In the genomic region with DNA sequence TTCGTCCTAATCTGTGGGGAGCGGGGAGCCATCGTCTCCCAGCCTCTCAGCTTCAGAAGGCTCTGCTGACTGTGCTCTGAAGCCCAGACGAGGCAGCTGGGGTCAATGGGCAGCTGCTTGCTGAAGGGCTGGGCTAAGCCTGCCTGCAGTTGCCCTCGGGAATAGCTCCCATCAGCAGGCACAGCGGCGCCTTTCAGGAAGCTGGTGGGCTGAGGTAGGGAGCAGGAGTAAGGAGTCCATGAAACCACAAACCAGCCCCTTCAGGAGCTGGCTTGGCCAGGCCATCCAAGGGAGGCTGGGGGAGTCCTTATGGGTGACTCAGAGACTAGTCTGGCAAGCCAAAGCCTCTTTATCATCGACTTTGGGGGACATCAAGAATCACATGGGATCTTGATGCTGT, we compare ENCODE assay signal across 16 cellular contexts.
DNase-seq lines count a peak whose midpoint lies in the region; ATAC-seq and TF ChIP-seq lines count a peak whose summit lies in the region.
"Had no signal": no experiment of that assay in that cellular context is flagged by ENCODE, and none has a peak within 500 bp of the region (broad histone marks: within the 10 kb centered on the region; RNA-seq: fewer than 3 reads in every experiment).

No MANE protein-coding gene starts in this region.

- in situ Hi-C loops in astrocyte of the spinal cord (cut with HindIII; ENCODE audit: low sequenced_read_pairs) = no loop called here

- peak overlapping the region; percentile 8; the same call in 1 of the 2 replicates for H3K4me3 ChIP-seq in BE2C (ENCODE audit: low read depth, low read length)
- H3K4me3 ChIP-seq in astrocyte of the spinal cord (ENCODE audit: low read depth, low read length) = no peak overlapping the region
- H3K4me3 ChIP-seq in mesodermal cell (ENCODE audit: extremely low read depth, insufficient read depth, low read length, poor library complexity, severe bottlenecking) = no peak overlapping the region
- H3K4me3 ChIP-seq in CD4-positive, alpha-beta memory T cell (ENCODE audit: low read length in 2 of 2) = no peak overlapping the region
- H3K4me3 ChIP-seq: tibial nerve had no signal

- H3K36me3 ChIP-seq in BE2C (no peaks in the 10 kb centered on the region), mesodermal cell (ENCODE audit: control insufficient read depth, insufficient read depth, low read length) (no peaks in the 10 kb centered on the region)
- H3K36me3 ChIP-seq in CD4-positive, alpha-beta memory T cell (ENCODE audit: insufficient read depth, low read length) = no peaks in the 10 kb centered on the region
- H3K36me3 ChIP-seq: neutrophil, tibial nerve had no signal

- peak overlapping the region; percentile 45 for H3K27ac ChIP-seq in mesodermal cell (ENCODE audit: low read depth, low read length, severe bottlenecking)
- H3K27ac ChIP-seq in CD4-positive, alpha-beta memory T cell (ENCODE audit: low read depth, low read length) = no peak overlapping the region
- H3K27ac ChIP-seq: neutrophil, tibial nerve, VCaP had no signal

- intact Hi-C loops in CD4-positive, alpha-beta memory T cell (cut with micrococcal nuclease) = no loop called here

- no peaks in the 10 kb centered on the region for H3K36me3 Mint-ChIP-seq in CD4-positive, alpha-beta memory T cell
- H3K36me3 Mint-ChIP-seq: mesothelial cell of epicardium had no signal

- CTCF ChIA-PET in CD4-positive, alpha-beta memory T cell (lab: Charles Lee; ENCODE audit: partially characterized antibody) = no interaction called here

- 74 to 78% methylated on average over 6 to 8 of the region's 8 CpGs for WGBS in mesodermal cell (ENCODE audit: insufficient coverage in 2 of 2), 2 experiments

- POLR2A ChIA-PET in CD4-positive, alpha-beta memory T cell (lab: Charles Lee; ENCODE audit: partially characterized antibody) = no interaction called here

- H3K4me3 Mint-ChIP-seq in CD4-positive, alpha-beta memory T cell = no peak overlapping the region
- H3K4me3 Mint-ChIP-seq: mesothelial cell of epicardium had no signal

- DNase-seq in BE2C (peak; percentile 88), LHCN-M2 (ENCODE audit: low read depth) (peak; percentile 74), astrocyte of the spinal cord (ENCODE audit: low read depth, low spot score) (peak; percentile 37), NCI-H1436 treated with DMSO at 0.1 percent for 48 hours (lab: John Stamatoyannopoulos, UW) (no peak), AG20443 (ENCODE audit: low spot score) (no peak)
- DNase-seq in CD4-positive, alpha-beta memory T cell = no peak
- DNase-seq: amygdala, Kasumi-1, NCI-H187 had no signal

- ATAC-seq in HG03097 (IDR thresholded peaks at IDR 0.05; ENCODE audit: low FRiP score, unreplicated experiment) = no peak
- ATAC-seq: sciatic nerve had no signal

- H3K27me3 Mint-ChIP-seq in CD4-positive, alpha-beta memory T cell = peaks cover 4 to 19% of the 10 kb centered on the region in 2 donors

- H3K4me1 ChIP-seq in BE2C (peaks cover 39% of the 10 kb centered on the region), mesodermal cell (ENCODE audit: control insufficient read depth, insufficient read depth, low read length, poor library complexity, severe bottlenecking) (peaks cover 3% of the 10 kb centered on the region)
- H3K4me1 ChIP-seq in CD4-positive, alpha-beta memory T cell (ENCODE audit: insufficient read depth, low read length) = no peaks in the 10 kb centered on the region

- H3K9me3 ChIP-seq in BE2C (no peaks in the 10 kb centered on the region), mesodermal cell (ENCODE audit: control insufficient read depth, low read length) (no peaks in the 10 kb centered on the region)
- no peaks in the 10 kb centered on the region for H3K9me3 ChIP-seq in CD4-positive, alpha-beta memory T cell (ENCODE audit: control insufficient read depth in 1 of 2, low read length in 2 of 2)
- H3K9me3 ChIP-seq: neutrophil, tibial nerve had no signal

- no peaks in the 10 kb centered on the region for H3K9me3 Mint-ChIP-seq in CD4-positive, alpha-beta memory T cell
- H3K9me3 Mint-ChIP-seq: mesothelial cell of epicardium had no signal

- no peaks in the 10 kb centered on the region for H3K4me1 Mint-ChIP-seq in CD4-positive, alpha-beta memory T cell

- no peak for TF ChIP-seq CTCF in BE2C (IDR thresholded peaks at IDR 0.05; ENCODE audit: low read depth, low read length)
- no peak for TF ChIP-seq CTCF in astrocyte of the spinal cord (IDR thresholded peaks at IDR 0.05; ENCODE audit: low read depth, low read length)

- H3K27me3 ChIP-seq in BE2C = no peaks in the 10 kb centered on the region
- no peaks in the 10 kb centered on the region for H3K27me3 ChIP-seq in CD4-positive, alpha-beta memory T cell (ENCODE audit: insufficient read depth, low read length)

- H3K27ac Mint-ChIP-seq in CD4-positive, alpha-beta memory T cell = no peak overlapping the region
- H3K27ac Mint-ChIP-seq: mesothelial cell of epicardium had no signal

Comparison
In these comparisons a context has a peak if more than half of its experiments do, and no peak if none do; other contexts are left out.
1. DNase-seq: peak in BE2C (single experiment), LHCN-M2 (single experiment) and astrocyte of the spinal cord (single experiment); none in NCI-H1436 treated with DMSO at 0.1 percent for 48 hours (single experiment), CD4-positive, alpha-beta memory T cell (0 of 5) and AG20443 (single experiment).